1 cellular context compared by ENCODE assay signal in the genomic region with DNA sequence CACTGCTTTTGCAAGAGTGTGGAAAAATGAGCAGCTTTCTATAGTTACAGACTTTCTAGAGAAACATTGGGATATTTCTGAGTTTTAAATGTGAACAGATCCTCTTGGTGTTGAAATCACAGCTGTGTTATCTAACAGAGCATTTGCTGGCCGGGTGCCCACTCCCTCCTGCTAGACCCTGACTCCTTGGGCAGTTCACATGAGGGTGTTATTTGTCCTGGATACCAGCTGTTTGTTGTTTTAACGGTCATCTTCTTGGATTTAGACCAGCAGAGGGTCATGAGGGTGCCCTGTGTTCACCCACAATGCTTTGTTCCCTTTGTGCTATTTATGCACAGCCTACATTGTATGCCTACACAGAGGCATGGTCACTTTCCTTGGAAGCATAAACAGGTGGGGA.
TF ChIP-seq lines count a peak whose summit lies in the region.

No MANE protein-coding gene starts in this region.

TF ChIP-seq in WTC11, 78 proteins besides CTCF, POLR2A, EP300 and RAD21 (continued from another document):
- TF ChIP-seq, protein P1, sequence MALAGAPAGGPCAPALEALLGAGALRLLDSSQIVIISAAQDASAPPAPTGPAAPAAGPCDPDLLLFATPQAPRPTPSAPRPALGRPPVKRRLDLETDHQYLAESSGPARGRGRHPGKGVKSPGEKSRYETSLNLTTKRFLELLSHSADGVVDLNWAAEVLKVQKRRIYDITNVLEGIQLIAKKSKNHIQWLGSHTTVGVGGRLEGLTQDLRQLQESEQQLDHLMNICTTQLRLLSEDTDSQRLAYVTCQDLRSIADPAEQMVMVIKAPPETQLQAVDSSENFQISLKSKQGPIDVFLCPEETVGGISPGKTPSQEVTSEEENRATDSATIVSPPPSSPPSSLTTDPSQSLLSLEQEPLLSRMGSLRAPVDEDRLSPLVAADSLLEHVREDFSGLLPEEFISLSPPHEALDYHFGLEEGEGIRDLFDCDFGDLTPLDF (CRISPR knock-in tag; IDR thresholded peaks at IDR 0.05) = no peak
- TF ChIP-seq, protein P2, sequence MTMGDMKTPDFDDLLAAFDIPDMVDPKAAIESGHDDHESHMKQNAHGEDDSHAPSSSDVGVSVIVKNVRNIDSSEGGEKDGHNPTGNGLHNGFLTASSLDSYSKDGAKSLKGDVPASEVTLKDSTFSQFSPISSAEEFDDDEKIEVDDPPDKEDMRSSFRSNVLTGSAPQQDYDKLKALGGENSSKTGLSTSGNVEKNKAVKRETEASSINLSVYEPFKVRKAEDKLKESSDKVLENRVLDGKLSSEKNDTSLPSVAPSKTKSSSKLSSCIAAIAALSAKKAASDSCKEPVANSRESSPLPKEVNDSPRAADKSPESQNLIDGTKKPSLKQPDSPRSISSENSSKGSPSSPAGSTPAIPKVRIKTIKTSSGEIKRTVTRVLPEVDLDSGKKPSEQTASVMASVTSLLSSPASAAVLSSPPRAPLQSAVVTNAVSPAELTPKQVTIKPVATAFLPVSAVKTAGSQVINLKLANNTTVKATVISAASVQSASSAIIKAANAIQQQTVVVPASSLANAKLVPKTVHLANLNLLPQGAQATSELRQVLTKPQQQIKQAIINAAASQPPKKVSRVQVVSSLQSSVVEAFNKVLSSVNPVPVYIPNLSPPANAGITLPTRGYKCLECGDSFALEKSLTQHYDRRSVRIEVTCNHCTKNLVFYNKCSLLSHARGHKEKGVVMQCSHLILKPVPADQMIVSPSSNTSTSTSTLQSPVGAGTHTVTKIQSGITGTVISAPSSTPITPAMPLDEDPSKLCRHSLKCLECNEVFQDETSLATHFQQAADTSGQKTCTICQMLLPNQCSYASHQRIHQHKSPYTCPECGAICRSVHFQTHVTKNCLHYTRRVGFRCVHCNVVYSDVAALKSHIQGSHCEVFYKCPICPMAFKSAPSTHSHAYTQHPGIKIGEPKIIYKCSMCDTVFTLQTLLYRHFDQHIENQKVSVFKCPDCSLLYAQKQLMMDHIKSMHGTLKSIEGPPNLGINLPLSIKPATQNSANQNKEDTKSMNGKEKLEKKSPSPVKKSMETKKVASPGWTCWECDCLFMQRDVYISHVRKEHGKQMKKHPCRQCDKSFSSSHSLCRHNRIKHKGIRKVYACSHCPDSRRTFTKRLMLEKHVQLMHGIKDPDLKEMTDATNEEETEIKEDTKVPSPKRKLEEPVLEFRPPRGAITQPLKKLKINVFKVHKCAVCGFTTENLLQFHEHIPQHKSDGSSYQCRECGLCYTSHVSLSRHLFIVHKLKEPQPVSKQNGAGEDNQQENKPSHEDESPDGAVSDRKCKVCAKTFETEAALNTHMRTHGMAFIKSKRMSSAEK (CRISPR knock-in tag; IDR thresholded peaks at IDR 0.05; ENCODE audit: borderline replicate concordance) = no peak
- TF ChIP-seq KAT7 (CRISPR knock-in tag; IDR thresholded peaks at IDR 0.05; ENCODE audit: borderline replicate concordance) = no peak
- TF ChIP-seq RELA (CRISPR knock-in tag; IDR thresholded peaks at IDR 0.05; ENCODE audit: borderline replicate concordance) = no peak
- TF ChIP-seq, protein P3, sequence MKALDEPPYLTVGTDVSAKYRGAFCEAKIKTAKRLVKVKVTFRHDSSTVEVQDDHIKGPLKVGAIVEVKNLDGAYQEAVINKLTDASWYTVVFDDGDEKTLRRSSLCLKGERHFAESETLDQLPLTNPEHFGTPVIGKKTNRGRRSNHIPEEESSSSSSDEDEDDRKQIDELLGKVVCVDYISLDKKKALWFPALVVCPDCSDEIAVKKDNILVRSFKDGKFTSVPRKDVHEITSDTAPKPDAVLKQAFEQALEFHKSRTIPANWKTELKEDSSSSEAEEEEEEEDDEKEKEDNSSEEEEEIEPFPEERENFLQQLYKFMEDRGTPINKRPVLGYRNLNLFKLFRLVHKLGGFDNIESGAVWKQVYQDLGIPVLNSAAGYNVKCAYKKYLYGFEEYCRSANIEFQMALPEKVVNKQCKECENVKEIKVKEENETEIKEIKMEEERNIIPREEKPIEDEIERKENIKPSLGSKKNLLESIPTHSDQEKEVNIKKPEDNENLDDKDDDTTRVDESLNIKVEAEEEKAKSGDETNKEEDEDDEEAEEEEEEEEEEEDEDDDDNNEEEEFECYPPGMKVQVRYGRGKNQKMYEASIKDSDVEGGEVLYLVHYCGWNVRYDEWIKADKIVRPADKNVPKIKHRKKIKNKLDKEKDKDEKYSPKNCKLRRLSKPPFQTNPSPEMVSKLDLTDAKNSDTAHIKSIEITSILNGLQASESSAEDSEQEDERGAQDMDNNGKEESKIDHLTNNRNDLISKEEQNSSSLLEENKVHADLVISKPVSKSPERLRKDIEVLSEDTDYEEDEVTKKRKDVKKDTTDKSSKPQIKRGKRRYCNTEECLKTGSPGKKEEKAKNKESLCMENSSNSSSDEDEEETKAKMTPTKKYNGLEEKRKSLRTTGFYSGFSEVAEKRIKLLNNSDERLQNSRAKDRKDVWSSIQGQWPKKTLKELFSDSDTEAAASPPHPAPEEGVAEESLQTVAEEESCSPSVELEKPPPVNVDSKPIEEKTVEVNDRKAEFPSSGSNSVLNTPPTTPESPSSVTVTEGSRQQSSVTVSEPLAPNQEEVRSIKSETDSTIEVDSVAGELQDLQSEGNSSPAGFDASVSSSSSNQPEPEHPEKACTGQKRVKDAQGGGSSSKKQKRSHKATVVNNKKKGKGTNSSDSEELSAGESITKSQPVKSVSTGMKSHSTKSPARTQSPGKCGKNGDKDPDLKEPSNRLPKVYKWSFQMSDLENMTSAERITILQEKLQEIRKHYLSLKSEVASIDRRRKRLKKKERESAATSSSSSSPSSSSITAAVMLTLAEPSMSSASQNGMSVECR (CRISPR knock-in tag; IDR thresholded peaks at IDR 0.05; ENCODE audit: borderline replicate concordance) = no peak
- TF ChIP-seq, protein P4, sequence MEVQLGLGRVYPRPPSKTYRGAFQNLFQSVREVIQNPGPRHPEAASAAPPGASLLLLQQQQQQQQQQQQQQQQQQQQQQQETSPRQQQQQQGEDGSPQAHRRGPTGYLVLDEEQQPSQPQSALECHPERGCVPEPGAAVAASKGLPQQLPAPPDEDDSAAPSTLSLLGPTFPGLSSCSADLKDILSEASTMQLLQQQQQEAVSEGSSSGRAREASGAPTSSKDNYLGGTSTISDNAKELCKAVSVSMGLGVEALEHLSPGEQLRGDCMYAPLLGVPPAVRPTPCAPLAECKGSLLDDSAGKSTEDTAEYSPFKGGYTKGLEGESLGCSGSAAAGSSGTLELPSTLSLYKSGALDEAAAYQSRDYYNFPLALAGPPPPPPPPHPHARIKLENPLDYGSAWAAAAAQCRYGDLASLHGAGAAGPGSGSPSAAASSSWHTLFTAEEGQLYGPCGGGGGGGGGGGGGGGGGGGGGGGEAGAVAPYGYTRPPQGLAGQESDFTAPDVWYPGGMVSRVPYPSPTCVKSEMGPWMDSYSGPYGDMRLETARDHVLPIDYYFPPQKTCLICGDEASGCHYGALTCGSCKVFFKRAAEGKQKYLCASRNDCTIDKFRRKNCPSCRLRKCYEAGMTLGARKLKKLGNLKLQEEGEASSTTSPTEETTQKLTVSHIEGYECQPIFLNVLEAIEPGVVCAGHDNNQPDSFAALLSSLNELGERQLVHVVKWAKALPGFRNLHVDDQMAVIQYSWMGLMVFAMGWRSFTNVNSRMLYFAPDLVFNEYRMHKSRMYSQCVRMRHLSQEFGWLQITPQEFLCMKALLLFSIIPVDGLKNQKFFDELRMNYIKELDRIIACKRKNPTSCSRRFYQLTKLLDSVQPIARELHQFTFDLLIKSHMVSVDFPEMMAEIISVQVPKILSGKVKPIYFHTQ (CRISPR knock-in tag; IDR thresholded peaks at IDR 0.05) = no peak
- TF ChIP-seq, protein P5, sequence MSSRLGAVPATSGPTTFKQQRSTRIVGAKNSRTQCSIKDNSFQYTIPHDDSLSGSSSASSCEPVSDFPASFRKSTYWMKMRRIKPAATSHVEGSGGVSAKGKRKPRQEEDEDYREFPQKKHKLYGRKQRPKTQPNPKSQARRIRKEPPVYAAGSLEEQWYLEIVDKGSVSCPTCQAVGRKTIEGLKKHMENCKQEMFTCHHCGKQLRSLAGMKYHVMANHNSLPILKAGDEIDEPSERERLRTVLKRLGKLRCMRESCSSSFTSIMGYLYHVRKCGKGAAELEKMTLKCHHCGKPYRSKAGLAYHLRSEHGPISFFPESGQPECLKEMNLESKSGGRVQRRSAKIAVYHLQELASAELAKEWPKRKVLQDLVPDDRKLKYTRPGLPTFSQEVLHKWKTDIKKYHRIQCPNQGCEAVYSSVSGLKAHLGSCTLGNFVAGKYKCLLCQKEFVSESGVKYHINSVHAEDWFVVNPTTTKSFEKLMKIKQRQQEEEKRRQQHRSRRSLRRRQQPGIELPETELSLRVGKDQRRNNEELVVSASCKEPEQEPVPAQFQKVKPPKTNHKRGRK (CRISPR knock-in tag; IDR thresholded peaks at IDR 0.05; ENCODE audit: borderline replicate concordance) = no peak
- TF ChIP-seq, protein P6, sequence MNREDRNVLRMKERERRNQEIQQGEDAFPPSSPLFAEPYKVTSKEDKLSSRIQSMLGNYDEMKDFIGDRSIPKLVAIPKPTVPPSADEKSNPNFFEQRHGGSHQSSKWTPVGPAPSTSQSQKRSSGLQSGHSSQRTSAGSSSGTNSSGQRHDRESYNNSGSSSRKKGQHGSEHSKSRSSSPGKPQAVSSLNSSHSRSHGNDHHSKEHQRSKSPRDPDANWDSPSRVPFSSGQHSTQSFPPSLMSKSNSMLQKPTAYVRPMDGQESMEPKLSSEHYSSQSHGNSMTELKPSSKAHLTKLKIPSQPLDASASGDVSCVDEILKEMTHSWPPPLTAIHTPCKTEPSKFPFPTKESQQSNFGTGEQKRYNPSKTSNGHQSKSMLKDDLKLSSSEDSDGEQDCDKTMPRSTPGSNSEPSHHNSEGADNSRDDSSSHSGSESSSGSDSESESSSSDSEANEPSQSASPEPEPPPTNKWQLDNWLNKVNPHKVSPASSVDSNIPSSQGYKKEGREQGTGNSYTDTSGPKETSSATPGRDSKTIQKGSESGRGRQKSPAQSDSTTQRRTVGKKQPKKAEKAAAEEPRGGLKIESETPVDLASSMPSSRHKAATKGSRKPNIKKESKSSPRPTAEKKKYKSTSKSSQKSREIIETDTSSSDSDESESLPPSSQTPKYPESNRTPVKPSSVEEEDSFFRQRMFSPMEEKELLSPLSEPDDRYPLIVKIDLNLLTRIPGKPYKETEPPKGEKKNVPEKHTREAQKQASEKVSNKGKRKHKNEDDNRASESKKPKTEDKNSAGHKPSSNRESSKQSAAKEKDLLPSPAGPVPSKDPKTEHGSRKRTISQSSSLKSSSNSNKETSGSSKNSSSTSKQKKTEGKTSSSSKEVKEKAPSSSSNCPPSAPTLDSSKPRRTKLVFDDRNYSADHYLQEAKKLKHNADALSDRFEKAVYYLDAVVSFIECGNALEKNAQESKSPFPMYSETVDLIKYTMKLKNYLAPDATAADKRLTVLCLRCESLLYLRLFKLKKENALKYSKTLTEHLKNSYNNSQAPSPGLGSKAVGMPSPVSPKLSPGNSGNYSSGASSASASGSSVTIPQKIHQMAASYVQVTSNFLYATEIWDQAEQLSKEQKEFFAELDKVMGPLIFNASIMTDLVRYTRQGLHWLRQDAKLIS (CRISPR knock-in tag; IDR thresholded peaks at IDR 0.05; ENCODE audit: borderline replicate concordance) = no peak
- TF ChIP-seq ESRRA (CRISPR knock-in tag; IDR thresholded peaks at IDR 0.05; ENCODE audit: borderline replicate concordance) = no peak
